Comparison of ENCODE assay signal across 1 cellular context in genomic region chr5:181224390-181225234, GRCh38.
TF ChIP-seq lines count a peak whose summit lies in the region.

No MANE protein-coding gene starts in this region.

TF ChIP-seq in GM23338, 12 proteins besides CTCF, POLR2A, EP300 and RAD21 (continued from another document):
- TF ChIP-seq, protein P1, sequence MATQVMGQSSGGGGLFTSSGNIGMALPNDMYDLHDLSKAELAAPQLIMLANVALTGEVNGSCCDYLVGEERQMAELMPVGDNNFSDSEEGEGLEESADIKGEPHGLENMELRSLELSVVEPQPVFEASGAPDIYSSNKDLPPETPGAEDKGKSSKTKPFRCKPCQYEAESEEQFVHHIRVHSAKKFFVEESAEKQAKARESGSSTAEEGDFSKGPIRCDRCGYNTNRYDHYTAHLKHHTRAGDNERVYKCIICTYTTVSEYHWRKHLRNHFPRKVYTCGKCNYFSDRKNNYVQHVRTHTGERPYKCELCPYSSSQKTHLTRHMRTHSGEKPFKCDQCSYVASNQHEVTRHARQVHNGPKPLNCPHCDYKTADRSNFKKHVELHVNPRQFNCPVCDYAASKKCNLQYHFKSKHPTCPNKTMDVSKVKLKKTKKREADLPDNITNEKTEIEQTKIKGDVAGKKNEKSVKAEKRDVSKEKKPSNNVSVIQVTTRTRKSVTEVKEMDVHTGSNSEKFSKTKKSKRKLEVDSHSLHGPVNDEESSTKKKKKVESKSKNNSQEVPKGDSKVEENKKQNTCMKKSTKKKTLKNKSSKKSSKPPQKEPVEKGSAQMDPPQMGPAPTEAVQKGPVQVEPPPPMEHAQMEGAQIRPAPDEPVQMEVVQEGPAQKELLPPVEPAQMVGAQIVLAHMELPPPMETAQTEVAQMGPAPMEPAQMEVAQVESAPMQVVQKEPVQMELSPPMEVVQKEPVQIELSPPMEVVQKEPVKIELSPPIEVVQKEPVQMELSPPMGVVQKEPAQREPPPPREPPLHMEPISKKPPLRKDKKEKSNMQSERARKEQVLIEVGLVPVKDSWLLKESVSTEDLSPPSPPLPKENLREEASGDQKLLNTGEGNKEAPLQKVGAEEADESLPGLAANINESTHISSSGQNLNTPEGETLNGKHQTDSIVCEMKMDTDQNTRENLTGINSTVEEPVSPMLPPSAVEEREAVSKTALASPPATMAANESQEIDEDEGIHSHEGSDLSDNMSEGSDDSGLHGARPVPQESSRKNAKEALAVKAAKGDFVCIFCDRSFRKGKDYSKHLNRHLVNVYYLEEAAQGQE (IDR thresholded peaks at IDR 0.05; ENCODE audit: unreplicated experiment), result no peak
- no peak for TF ChIP-seq ZNF114 (CRISPR knock-in tag; IDR thresholded peaks at IDR 0.05)
